8 cellular contexts compared by ENCODE assay signal in genomic region chr6:158803733-158804143, GRCh38. TPM values are rescaled to one million over a fixed set of nuclear protein-coding genes. Genes with fewer than 3 reads are reported as not detected.
DNase-seq lines count a peak whose midpoint lies in the region; ATAC-seq and TF ChIP-seq lines count a peak whose summit lies in the region.

No MANE protein-coding gene starts in this region.

- ATAC-seq in GM18517 (IDR thresholded peaks at IDR 0.05; ENCODE audit: unreplicated experiment), result peak; percentile 48
- ATAC-seq in HG03095 (IDR thresholded peaks at IDR 0.05; ENCODE audit: unreplicated experiment), result peak; percentile 57

- peak overlapping the region; percentile 33 for H3K9ac ChIP-seq in skeletal muscle satellite cell (ENCODE audit: low read depth, low read length)

- H3K9me3 ChIP-seq in SJCRH30 (replicated peaks), result no peaks in the 10 kb centered on the region
- H3K9me3 ChIP-seq in skeletal muscle satellite cell (replicated peaks; ENCODE audit: low read length), result no peaks in the 10 kb centered on the region
- H3K9me3 ChIP-seq in MG63, result no peaks in the 10 kb centered on the region

- H3K4me1 ChIP-seq in SJCRH30, result peaks cover 41% of the 10 kb centered on the region
- peaks cover 50% of the 10 kb centered on the region for H3K4me1 ChIP-seq in skeletal muscle satellite cell (ENCODE audit: control insufficient read depth, insufficient read depth, low read length)

- H3K27me3 ChIP-seq in SJCRH30 (no peaks in the 10 kb centered on the region), skeletal muscle satellite cell (ENCODE audit: control insufficient read depth, insufficient read depth, low read length) (no peaks in the 10 kb centered on the region), MG63 (no peaks in the 10 kb centered on the region)

- H3K4me2 ChIP-seq in skeletal muscle satellite cell (ENCODE audit: low read length), result peak overlapping the region; percentile 46

- H3K27ac ChIP-seq in C4-2B, result peak overlapping the region; percentile 56; the same call in 1 of the 2 replicates
- H3K27ac ChIP-seq in SJCRH30, result peak overlapping the region; percentile 29; the same call in 1 of the 2 replicates

- H3K36me3 ChIP-seq in SJCRH30, result no peaks in the 10 kb centered on the region
- H3K36me3 ChIP-seq in skeletal muscle satellite cell (ENCODE audit: insufficient read depth, low read length), result peaks cover 10% of the 10 kb centered on the region
- H3K36me3 ChIP-seq in MG63, result peaks cover 49% of the 10 kb centered on the region

- DNase-seq in SJCRH30 (peak; percentile 15 to 51), epithelial cell of esophagus (ENCODE audit: low read depth) (peak; percentile 63), COR-L47 (lab: John Stamatoyannopoulos, UW) (no peak), MG63 (no peak)

- TF ChIP-seq CTCF in C4-2B (conservative IDR thresholded peaks at IDR 0.05) (no peak), epithelial cell of esophagus (IDR thresholded peaks at IDR 0.05; ENCODE audit: insufficient read depth, low read depth, low read length, missing control alignments) (no peak)

- H3K4me3 ChIP-seq in SJCRH30, result no peak overlapping the region
- H3K4me3 ChIP-seq in epithelial cell of esophagus (ENCODE audit: low read length), result no peak overlapping the region
- no peak overlapping the region for H3K4me3 ChIP-seq in skeletal muscle satellite cell (ENCODE audit: low read length)
- no peak overlapping the region for H3K4me3 ChIP-seq in MG63

RNA-seq across cellular contexts. Expression of gene EZR, which starts 15.4 kb away (rescaled TPM):
- 41.9 and 44.6 TPM in 2 replicates for total RNA-seq in SJCRH30 (2014; rRNA removed; shearing (Covaris generic))
- total RNA-seq in skeletal muscle satellite cell (2012; rRNA removed), result 21.0 and 25.6 TPM in 2 replicates
- total RNA-seq in MG63 (2014; rRNA removed; shearing (Covaris generic); ENCODE audit: low replicate concordance), result 226 and 236 TPM in 2 replicates

Comparison
In these comparisons a context has a peak if more than half of its experiments do, and no peak if none do; other contexts are left out.
1. DNase-seq: peak in SJCRH30 (2 of 2) and epithelial cell of esophagus (single experiment); none in COR-L47 (single experiment) and MG63 (single experiment).